In the genomic region with DNA sequence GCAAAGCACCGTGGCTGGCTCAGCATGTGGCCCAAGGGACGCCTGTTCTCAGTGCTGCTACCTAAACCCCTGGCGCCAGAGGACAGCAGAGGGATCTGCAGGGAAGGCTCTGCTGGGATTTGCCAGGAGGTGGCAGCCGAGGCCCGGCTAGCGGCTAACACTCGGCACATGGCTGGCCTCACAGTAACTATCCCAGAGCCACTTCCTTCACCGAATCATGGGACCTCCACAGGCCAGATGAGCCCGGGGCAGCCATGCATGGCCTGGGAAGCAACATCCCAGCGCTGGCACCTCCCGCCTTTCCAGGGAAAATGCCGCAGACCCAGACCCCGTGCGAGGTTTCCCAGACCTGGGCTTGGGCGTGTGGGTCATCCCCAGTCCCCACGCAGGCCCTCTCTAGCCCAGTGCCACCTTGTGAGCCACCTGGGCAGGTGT, we compare ENCODE assay signal across 1 cellular context.
TF ChIP-seq lines count a peak whose summit lies in the region.

No MANE protein-coding gene starts in this region.

TF ChIP-seq in K562, 482 proteins besides CTCF, POLR2A, EP300 and RAD21 (continued from another document and continues in another):
- no peak for TF ChIP-seq CEBPZ (IDR thresholded peaks at IDR 0.05; ENCODE audit: borderline replicate concordance, low read depth, low read length)
- TF ChIP-seq, protein P1, sequence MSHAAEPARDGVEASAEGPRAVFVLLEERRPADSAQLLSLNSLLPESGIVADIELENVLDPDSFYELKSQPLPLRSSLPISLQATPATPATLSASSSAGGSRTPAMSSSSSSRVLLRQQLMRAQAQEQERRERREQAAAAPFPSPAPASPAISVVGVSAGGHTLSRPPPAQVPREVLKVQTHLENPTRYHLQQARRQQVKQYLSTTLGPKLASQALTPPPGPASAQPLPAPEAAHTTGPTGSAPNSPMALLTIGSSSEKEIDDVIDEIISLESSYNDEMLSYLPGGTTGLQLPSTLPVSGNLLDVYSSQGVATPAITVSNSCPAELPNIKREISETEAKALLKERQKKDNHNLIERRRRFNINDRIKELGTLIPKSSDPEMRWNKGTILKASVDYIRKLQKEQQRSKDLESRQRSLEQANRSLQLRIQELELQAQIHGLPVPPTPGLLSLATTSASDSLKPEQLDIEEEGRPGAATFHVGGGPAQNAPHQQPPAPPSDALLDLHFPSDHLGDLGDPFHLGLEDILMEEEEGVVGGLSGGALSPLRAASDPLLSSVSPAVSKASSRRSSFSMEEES (CRISPR knock-in tag; IDR thresholded peaks at IDR 0.05) = no peak
- no peak for TF ChIP-seq ZC3H11A (IDR thresholded peaks at IDR 0.05; ENCODE audit: low read depth, low read length)
- TF ChIP-seq, protein P2, sequence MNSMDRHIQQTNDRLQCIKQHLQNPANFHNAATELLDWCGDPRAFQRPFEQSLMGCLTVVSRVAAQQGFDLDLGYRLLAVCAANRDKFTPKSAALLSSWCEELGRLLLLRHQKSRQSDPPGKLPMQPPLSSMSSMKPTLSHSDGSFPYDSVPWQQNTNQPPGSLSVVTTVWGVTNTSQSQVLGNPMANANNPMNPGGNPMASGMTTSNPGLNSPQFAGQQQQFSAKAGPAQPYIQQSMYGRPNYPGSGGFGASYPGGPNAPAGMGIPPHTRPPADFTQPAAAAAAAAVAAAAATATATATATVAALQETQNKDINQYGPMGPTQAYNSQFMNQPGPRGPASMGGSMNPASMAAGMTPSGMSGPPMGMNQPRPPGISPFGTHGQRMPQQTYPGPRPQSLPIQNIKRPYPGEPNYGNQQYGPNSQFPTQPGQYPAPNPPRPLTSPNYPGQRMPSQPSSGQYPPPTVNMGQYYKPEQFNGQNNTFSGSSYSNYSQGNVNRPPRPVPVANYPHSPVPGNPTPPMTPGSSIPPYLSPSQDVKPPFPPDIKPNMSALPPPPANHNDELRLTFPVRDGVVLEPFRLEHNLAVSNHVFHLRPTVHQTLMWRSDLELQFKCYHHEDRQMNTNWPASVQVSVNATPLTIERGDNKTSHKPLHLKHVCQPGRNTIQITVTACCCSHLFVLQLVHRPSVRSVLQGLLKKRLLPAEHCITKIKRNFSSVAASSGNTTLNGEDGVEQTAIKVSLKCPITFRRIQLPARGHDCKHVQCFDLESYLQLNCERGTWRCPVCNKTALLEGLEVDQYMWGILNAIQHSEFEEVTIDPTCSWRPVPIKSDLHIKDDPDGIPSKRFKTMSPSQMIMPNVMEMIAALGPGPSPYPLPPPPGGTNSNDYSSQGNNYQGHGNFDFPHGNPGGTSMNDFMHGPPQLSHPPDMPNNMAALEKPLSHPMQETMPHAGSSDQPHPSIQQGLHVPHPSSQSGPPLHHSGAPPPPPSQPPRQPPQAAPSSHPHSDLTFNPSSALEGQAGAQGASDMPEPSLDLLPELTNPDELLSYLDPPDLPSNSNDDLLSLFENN (IDR thresholded peaks at IDR 0.05; ENCODE audit: low read depth in 2 of 2, low read length in 2 of 2) = no peak
- peak; percentile 78 for TF ChIP-seq L3MBTL2 (IDR thresholded peaks at IDR 0.05)
- no peak for TF ChIP-seq FOXA3 (CRISPR knock-in tag; conservative IDR thresholded peaks at IDR 0.05 in 1 of 2, IDR thresholded peaks at IDR 0.05 in 1 of 2)
- TF ChIP-seq, protein P3, sequence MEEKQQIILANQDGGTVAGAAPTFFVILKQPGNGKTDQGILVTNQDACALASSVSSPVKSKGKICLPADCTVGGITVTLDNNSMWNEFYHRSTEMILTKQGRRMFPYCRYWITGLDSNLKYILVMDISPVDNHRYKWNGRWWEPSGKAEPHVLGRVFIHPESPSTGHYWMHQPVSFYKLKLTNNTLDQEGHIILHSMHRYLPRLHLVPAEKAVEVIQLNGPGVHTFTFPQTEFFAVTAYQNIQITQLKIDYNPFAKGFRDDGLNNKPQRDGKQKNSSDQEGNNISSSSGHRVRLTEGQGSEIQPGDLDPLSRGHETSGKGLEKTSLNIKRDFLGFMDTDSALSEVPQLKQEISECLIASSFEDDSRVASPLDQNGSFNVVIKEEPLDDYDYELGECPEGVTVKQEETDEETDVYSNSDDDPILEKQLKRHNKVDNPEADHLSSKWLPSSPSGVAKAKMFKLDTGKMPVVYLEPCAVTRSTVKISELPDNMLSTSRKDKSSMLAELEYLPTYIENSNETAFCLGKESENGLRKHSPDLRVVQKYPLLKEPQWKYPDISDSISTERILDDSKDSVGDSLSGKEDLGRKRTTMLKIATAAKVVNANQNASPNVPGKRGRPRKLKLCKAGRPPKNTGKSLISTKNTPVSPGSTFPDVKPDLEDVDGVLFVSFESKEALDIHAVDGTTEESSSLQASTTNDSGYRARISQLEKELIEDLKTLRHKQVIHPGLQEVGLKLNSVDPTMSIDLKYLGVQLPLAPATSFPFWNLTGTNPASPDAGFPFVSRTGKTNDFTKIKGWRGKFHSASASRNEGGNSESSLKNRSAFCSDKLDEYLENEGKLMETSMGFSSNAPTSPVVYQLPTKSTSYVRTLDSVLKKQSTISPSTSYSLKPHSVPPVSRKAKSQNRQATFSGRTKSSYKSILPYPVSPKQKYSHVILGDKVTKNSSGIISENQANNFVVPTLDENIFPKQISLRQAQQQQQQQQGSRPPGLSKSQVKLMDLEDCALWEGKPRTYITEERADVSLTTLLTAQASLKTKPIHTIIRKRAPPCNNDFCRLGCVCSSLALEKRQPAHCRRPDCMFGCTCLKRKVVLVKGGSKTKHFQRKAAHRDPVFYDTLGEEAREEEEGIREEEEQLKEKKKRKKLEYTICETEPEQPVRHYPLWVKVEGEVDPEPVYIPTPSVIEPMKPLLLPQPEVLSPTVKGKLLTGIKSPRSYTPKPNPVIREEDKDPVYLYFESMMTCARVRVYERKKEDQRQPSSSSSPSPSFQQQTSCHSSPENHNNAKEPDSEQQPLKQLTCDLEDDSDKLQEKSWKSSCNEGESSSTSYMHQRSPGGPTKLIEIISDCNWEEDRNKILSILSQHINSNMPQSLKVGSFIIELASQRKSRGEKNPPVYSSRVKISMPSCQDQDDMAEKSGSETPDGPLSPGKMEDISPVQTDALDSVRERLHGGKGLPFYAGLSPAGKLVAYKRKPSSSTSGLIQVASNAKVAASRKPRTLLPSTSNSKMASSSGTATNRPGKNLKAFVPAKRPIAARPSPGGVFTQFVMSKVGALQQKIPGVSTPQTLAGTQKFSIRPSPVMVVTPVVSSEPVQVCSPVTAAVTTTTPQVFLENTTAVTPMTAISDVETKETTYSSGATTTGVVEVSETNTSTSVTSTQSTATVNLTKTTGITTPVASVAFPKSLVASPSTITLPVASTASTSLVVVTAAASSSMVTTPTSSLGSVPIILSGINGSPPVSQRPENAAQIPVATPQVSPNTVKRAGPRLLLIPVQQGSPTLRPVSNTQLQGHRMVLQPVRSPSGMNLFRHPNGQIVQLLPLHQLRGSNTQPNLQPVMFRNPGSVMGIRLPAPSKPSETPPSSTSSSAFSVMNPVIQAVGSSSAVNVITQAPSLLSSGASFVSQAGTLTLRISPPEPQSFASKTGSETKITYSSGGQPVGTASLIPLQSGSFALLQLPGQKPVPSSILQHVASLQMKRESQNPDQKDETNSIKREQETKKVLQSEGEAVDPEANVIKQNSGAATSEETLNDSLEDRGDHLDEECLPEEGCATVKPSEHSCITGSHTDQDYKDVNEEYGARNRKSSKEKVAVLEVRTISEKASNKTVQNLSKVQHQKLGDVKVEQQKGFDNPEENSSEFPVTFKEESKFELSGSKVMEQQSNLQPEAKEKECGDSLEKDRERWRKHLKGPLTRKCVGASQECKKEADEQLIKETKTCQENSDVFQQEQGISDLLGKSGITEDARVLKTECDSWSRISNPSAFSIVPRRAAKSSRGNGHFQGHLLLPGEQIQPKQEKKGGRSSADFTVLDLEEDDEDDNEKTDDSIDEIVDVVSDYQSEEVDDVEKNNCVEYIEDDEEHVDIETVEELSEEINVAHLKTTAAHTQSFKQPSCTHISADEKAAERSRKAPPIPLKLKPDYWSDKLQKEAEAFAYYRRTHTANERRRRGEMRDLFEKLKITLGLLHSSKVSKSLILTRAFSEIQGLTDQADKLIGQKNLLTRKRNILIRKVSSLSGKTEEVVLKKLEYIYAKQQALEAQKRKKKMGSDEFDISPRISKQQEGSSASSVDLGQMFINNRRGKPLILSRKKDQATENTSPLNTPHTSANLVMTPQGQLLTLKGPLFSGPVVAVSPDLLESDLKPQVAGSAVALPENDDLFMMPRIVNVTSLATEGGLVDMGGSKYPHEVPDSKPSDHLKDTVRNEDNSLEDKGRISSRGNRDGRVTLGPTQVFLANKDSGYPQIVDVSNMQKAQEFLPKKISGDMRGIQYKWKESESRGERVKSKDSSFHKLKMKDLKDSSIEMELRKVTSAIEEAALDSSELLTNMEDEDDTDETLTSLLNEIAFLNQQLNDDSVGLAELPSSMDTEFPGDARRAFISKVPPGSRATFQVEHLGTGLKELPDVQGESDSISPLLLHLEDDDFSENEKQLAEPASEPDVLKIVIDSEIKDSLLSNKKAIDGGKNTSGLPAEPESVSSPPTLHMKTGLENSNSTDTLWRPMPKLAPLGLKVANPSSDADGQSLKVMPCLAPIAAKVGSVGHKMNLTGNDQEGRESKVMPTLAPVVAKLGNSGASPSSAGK (IDR thresholded peaks at IDR 0.05) = peak; percentile 55
- TF ChIP-seq ZFP1 (CRISPR knock-in tag; IDR thresholded peaks at IDR 0.05) = no peak
- TF ChIP-seq NONO (IDR thresholded peaks at IDR 0.05; ENCODE audit: low read depth in 2 of 2, low read length in 1 of 2) = no peak
- no peak for TF ChIP-seq TAF1 (IDR thresholded peaks at IDR 0.05; ENCODE audit: control insufficient read depth, extremely low read depth, insufficient read depth, low read length, severe bottlenecking)
- TF ChIP-seq ZNF311 (CRISPR knock-in tag; IDR thresholded peaks at IDR 0.05) = no peak
- TF ChIP-seq, protein P4, sequence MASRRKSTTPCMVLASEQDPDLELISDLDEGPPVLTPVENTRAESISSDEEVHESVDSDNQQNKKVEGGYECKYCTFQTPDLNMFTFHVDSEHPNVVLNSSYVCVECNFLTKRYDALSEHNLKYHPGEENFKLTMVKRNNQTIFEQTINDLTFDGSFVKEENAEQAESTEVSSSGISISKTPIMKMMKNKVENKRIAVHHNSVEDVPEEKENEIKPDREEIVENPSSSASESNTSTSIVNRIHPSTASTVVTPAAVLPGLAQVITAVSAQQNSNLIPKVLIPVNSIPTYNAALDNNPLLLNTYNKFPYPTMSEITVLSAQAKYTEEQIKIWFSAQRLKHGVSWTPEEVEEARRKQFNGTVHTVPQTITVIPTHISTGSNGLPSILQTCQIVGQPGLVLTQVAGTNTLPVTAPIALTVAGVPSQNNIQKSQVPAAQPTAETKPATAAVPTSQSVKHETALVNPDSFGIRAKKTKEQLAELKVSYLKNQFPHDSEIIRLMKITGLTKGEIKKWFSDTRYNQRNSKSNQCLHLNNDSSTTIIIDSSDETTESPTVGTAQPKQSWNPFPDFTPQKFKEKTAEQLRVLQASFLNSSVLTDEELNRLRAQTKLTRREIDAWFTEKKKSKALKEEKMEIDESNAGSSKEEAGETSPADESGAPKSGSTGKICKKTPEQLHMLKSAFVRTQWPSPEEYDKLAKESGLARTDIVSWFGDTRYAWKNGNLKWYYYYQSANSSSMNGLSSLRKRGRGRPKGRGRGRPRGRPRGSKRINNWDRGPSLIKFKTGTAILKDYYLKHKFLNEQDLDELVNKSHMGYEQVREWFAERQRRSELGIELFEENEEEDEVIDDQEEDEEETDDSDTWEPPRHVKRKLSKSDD (conservative IDR thresholded peaks at IDR 0.05; ENCODE audit: low read length) = no peak
- no peak for TF ChIP-seq SMARCC2 (IDR thresholded peaks at IDR 0.05; ENCODE audit: low read depth)
- no peak for TF ChIP-seq ZNF778 (CRISPR knock-in tag; IDR thresholded peaks at IDR 0.05)
- TF ChIP-seq MNT (conservative IDR thresholded peaks at IDR 0.05) = peak; percentile 43 to 51
- TF ChIP-seq MED1 (CRISPR knock-in tag; IDR thresholded peaks at IDR 0.05; ENCODE audit: borderline replicate concordance) = no peak
- TF ChIP-seq TGIF2 (CRISPR knock-in tag; IDR thresholded peaks at IDR 0.05) = no peak
- peak; percentile 89 for TF ChIP-seq SMC3 (conservative IDR thresholded peaks at IDR 0.05; ENCODE audit: insufficient read depth, low read depth, low read length)
- TF ChIP-seq CBFA2T2 (conservative IDR thresholded peaks at IDR 0.05) = no peak
- TF ChIP-seq TAL1 (IDR thresholded peaks at IDR 0.05) = no peak
- TF ChIP-seq RB1 (IDR thresholded peaks at IDR 0.05; ENCODE audit: low read depth) = 0 out of 2 replicates have a peak, but pooled peaks have one; percentile 54
- TF ChIP-seq HDAC1 (IDR thresholded peaks at IDR 0.05) = no peak
- no peak for TF ChIP-seq BCOR (IDR thresholded peaks at IDR 0.05)
- TF ChIP-seq, protein P5, sequence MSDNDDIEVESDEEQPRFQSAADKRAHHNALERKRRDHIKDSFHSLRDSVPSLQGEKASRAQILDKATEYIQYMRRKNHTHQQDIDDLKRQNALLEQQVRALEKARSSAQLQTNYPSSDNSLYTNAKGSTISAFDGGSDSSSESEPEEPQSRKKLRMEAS (CRISPR knock-in tag; IDR thresholded peaks at IDR 0.05) = peak; percentile 64
